In genomic region chr12:14773685-14774073, GRCh38 we compare ENCODE assay signal across 9 cellular contexts. TPM values are rescaled to one million over a fixed set of nuclear protein-coding genes. Genes with fewer than 3 reads are reported as not detected.
A peak's percentile ranks its signal among the peaks of the same experiment; 100 is the strongest.
DNase-seq lines count a peak whose midpoint lies in the region; ATAC-seq, FAIRE-seq and TF ChIP-seq lines count a peak whose summit lies in the region.
"Had no signal": no experiment of that assay in that cellular context is flagged by ENCODE, and none has a peak within 500 bp of the region (broad histone marks: within the 10 kb centered on the region; RNA-seq: fewer than 3 reads in every experiment).

No MANE protein-coding gene starts in this region.

- no peaks in the 10 kb centered on the region for H3K27me3 Mint-ChIP-seq in CD4-positive, alpha-beta memory T cell

- H3K36me3 Mint-ChIP-seq in CD4-positive, alpha-beta memory T cell = peaks cover 3 to 44% of the 10 kb centered on the region in 2 donors

- no peak for TF ChIP-seq CTCF in bronchial epithelial cell (IDR thresholded peaks at IDR 0.05; ENCODE audit: insufficient read depth, low read length, severe bottlenecking)

- no peaks in the 10 kb centered on the region for H3K36me3 ChIP-seq in CD4-positive, alpha-beta memory T cell (ENCODE audit: insufficient read depth, low read length)
- H3K36me3 ChIP-seq in bronchial epithelial cell (ENCODE audit: control insufficient read depth, insufficient read depth, low read length) = no peaks in the 10 kb centered on the region
- H3K36me3 ChIP-seq in mucosa of stomach (ENCODE audit: control insufficient read depth, insufficient read depth, low read length) = no peaks in the 10 kb centered on the region

- H3K27me3 ChIP-seq in CD4-positive, alpha-beta memory T cell (ENCODE audit: insufficient read depth, low read length) = no peaks in the 10 kb centered on the region
- no peaks in the 10 kb centered on the region for H3K27me3 ChIP-seq in bronchial epithelial cell (ENCODE audit: control insufficient read depth, insufficient read depth, low read length)
- H3K27me3 ChIP-seq in mucosa of stomach (ENCODE audit: control insufficient read depth, insufficient read depth, low read length) = no peaks in the 10 kb centered on the region

- intact Hi-C loops in CD4-positive, alpha-beta memory T cell (cut with micrococcal nuclease) = loop anchor here (1.0 to 5.0 kb wide), 11 partner anchors 30 to 1109 kb away; partner anchors contain the start of genes C12orf60, EPS8, STRAP and WBP11

- peaks cover 0 to 9% (median 0%) of the 10 kb centered on the region in 8 donors for H3K9me3 Mint-ChIP-seq in CD4-positive, alpha-beta memory T cell

- FAIRE-seq in bronchial epithelial cell (lab: Jason Lieb, UNC) = no peak
- FAIRE-seq: K562 had no signal

- H3K9me3 ChIP-seq in CD4-positive, alpha-beta memory T cell (ENCODE audit: control insufficient read depth in 1 of 2, low read length in 2 of 2) = no peaks in the 10 kb centered on the region
- no peaks in the 10 kb centered on the region for H3K9me3 ChIP-seq in mucosa of stomach (ENCODE audit: control insufficient read depth, low read length)

- H3K4me3 Mint-ChIP-seq in CD4-positive, alpha-beta memory T cell = peak overlapping the region; percentile 96 to 99 (median 99)

- H3K4me1 Mint-ChIP-seq in CD4-positive, alpha-beta memory T cell = peaks cover 30 to 72% (median 44%) of the 10 kb centered on the region in 4 donors

- H3K9ac ChIP-seq in mucosa of stomach (ENCODE audit: low read length) = peak overlapping the region; percentile 100

- peak overlapping the region; percentile 73 for H3K27ac ChIP-seq in CD4-positive, alpha-beta memory T cell (ENCODE audit: low read depth, low read length)

- POLR2A ChIA-PET in CD4-positive, alpha-beta memory T cell (lab: Charles Lee; ENCODE audit: partially characterized antibody) = interaction anchor here (1.0 to 8.5 kb wide), 21 partner anchors 10 to 522 kb away, joined by 3 to 376 read pairs (median 6); partner anchors contain the start of genes ARHGDIB, ATF7IP, C12orf60 and PDE6H

- H3K27ac Mint-ChIP-seq in CD4-positive, alpha-beta memory T cell = peak overlapping the region; percentile 97 to 100 (median 99)

- peak in 1 of 5 donors; percentile 43 for DNase-seq in CD4-positive, alpha-beta memory T cell
- DNase-seq in bronchial epithelial cell (ENCODE audit: low read depth) (no peak), mucosa of gallbladder (ENCODE audit: low spot score) (no peak), OCI-M2 (lab: John Stamatoyannopoulos, UW; ENCODE audit: unreplicated experiment) (no peak), SIG-M5 (lab: John Stamatoyannopoulos, UW) (no peak)

- H3K4me1 ChIP-seq in CD4-positive, alpha-beta memory T cell (ENCODE audit: insufficient read depth, low read length) = peaks cover 43% of the 10 kb centered on the region
- peaks cover 20% of the 10 kb centered on the region for H3K4me1 ChIP-seq in mucosa of stomach (ENCODE audit: control insufficient read depth, insufficient read depth, low read length)

- ATAC-seq in GM19455 (IDR thresholded peaks at IDR 0.05; ENCODE audit: unreplicated experiment) = peak; percentile 16
- peak; percentile 4 for ATAC-seq in HG03558 (IDR thresholded peaks at IDR 0.05; ENCODE audit: extremely low read depth, unreplicated experiment)
- ATAC-seq: K562 had no signal

- peak overlapping the region; percentile 80 to 87 for H3K4me3 ChIP-seq in CD4-positive, alpha-beta memory T cell (ENCODE audit: low read length in 2 of 2)
- H3K4me3 ChIP-seq in bronchial epithelial cell (ENCODE audit: low read depth, low read length) = peak overlapping the region; percentile 62
- H3K4me3 ChIP-seq in mucosa of stomach (ENCODE audit: low read length) = peak overlapping the region; percentile 65
- H3K4me3 ChIP-seq: K562 had no signal

- CTCF ChIA-PET in CD4-positive, alpha-beta memory T cell (lab: Charles Lee; ENCODE audit: partially characterized antibody) = interaction anchor here (0.8 to 3.3 kb wide), 4 partner anchors 19 to 221 kb away, joined by 3 to 14 read pairs (median 9); partner anchors contain the start of gene WBP11

RNA-seq across cellular contexts. Expression of gene WBP11, which starts 29.6 kb away (rescaled TPM):
- total RNA-seq in CD4-positive, alpha-beta memory T cell = 10 to 100 TPM; 83.7 to 83.8 TPM
- polyA plus RNA-seq in CD4-positive, alpha-beta memory T cell = 10 to 100 TPM; 45.8 to 78.0 TPM
- total RNA-seq in bronchial epithelial cell (3.7 and 9.2 TPM in 2 replicates), mucosa of gallbladder (41.1 TPM)

RNA-seq across cellular contexts. Expression of gene C12orf60, which starts 29.8 kb away (rescaled TPM):
- total RNA-seq in CD4-positive, alpha-beta memory T cell = 1 to 10 TPM; 1.3 to 1.4 TPM
- polyA plus RNA-seq in CD4-positive, alpha-beta memory T cell = 1 to 10 TPM in 1 of 2 donors, under 1 TPM in 1; 0.45 to 2.0 TPM
- 1.4 and 2.1 TPM in 2 replicates for total RNA-seq in bronchial epithelial cell
- total RNA-seq in mucosa of gallbladder = 0.43 TPM

RNA-seq across cellular contexts. Expression of gene SMCO3, which starts 40.3 kb away (rescaled TPM):
- not detected for total RNA-seq in CD4-positive, alpha-beta memory T cell
- polyA plus RNA-seq in CD4-positive, alpha-beta memory T cell = under 1 TPM; 0.08 to 0.31 TPM
- total RNA-seq in bronchial epithelial cell = not detected in 2 replicates
- 0.46 TPM for total RNA-seq in mucosa of gallbladder
- total RNA-seq: K562 had no signal
